In the genomic region with DNA sequence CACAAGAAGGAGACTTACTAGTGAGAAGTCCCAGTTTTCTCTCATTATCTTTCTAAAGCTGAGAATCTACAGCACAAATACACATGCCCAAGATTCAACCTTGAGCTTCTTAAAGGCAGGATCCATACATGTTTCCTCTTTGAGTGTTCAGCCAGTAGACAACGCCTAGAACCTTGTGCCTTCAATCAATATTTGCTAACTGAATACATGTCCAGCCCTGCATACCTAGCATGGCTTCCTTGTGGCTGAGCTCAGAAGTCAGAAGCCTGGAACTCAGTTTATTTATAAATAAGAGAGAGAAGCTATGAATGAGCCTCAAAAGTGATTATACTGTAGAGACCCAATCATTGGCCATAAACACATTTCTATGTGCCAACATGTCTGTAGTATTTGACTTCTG, we compare ENCODE assay signal across 27 cellular contexts. TPM values are rescaled to one million over a fixed set of nuclear protein-coding genes. Genes with fewer than 3 reads are reported as not detected.
DNase-seq lines count a peak whose midpoint lies in the region; ATAC-seq, FAIRE-seq and TF ChIP-seq lines count a peak whose summit lies in the region.
"Had no signal": no experiment of that assay in that cellular context is flagged by ENCODE, and none has a peak within 500 bp of the region (broad histone marks: within the 10 kb centered on the region; RNA-seq: fewer than 3 reads in every experiment).

No MANE protein-coding gene starts in this region.

- no peak overlapping the region for H2BK20ac ChIP-seq in IMR-90 (ENCODE audit: low read depth, low read length)

- H3K27ac ChIP-seq in IMR-90 (ENCODE audit: insufficient read depth, low read length) (no peak overlapping the region), mesendoderm (ENCODE audit: low read depth, low read length) (no peak overlapping the region), prostate gland (peak overlapping the region; percentile 21 to 45), esophagus squamous epithelium (no peak overlapping the region)
- H3K27ac ChIP-seq: A549; BLaER1 treated with 17β-estradiol and CSF1 and Interleukin-3, amounts not matched to agents 10 nM and 100 nM; GM23248 had no signal

- no peak for TF ChIP-seq CTCF in IMR-90 (conservative IDR thresholded peaks at IDR 0.05; ENCODE audit: low read depth, low read length)
- no peak for TF ChIP-seq CTCF in bronchial epithelial cell (IDR thresholded peaks at IDR 0.05; ENCODE audit: insufficient read depth, low read length, severe bottlenecking)
- TF ChIP-seq CTCF in prostate gland (IDR thresholded peaks at IDR 0.05), result no peak
- TF ChIP-seq CTCF in esophagus squamous epithelium (IDR thresholded peaks at IDR 0.05), result no peak

- H3K56ac ChIP-seq in IMR-90 (ENCODE audit: extremely low read depth, insufficient read depth, low read length) (no peak overlapping the region), mesendoderm (ENCODE audit: low read length) (no peak overlapping the region)

- no peak overlapping the region for H2AK9ac ChIP-seq in IMR-90 (replicated peaks; ENCODE audit: low read depth, low read length, poor library complexity)

- H3K9me3 ChIP-seq in IMR-90 (ENCODE audit: control insufficient read depth, insufficient read depth, low read length), result no peaks in the 10 kb centered on the region
- H3K9me3 ChIP-seq in prostate gland, result no peaks in the 10 kb centered on the region
- no peaks in the 10 kb centered on the region for H3K9me3 ChIP-seq in esophagus squamous epithelium
- H3K9me3 ChIP-seq: A549; BE2C; BLaER1 treated with 17β-estradiol and CSF1 and Interleukin-3, amounts not matched to agents 10 nM and 100 nM had no signal

- no peak overlapping the region for H4K91ac ChIP-seq in IMR-90 (ENCODE audit: insufficient read depth, low read depth, low read length)

- no peaks in the 10 kb centered on the region for H3K9me1 ChIP-seq in IMR-90 (ENCODE audit: insufficient read depth, low read length)

- no TSS peak for BruUV-seq in IMR-90 (replicated peaks; lab: Mats Ljungman, UMichigan)

- H3K4me2 ChIP-seq in IMR-90 (ENCODE audit: low read depth, low read length) (no peak overlapping the region), mesendoderm (ENCODE audit: low read length) (no peak overlapping the region)
- H3K4me2 ChIP-seq: A549 had no signal

- H4K8ac ChIP-seq in IMR-90 (ENCODE audit: low read depth in 2 of 2, low read length in 2 of 2), result no peak overlapping the region
- no peak overlapping the region for H4K8ac ChIP-seq in mesendoderm (ENCODE audit: low read depth, low read length)

- H2BK15ac ChIP-seq in IMR-90 (ENCODE audit: low read depth, low read length) (no peak overlapping the region), mesendoderm (replicated peaks; ENCODE audit: low read depth) (no peak overlapping the region)

- H3K4ac ChIP-seq in IMR-90 (ENCODE audit: low read depth, low read length), result no peak overlapping the region
- peak overlapping the region; percentile 10 for H3K4ac ChIP-seq in mesendoderm (ENCODE audit: low read depth, low read length)

- no peak overlapping the region for H3K18ac ChIP-seq in IMR-90 (ENCODE audit: low read depth, low read length)
- H3K18ac ChIP-seq in mesendoderm (ENCODE audit: low read length), result no peak overlapping the region

- H3K79me1 ChIP-seq in IMR-90 (ENCODE audit: low read depth in 1 of 2, low read length in 2 of 2) (no peaks in the 10 kb centered on the region), mesendoderm (ENCODE audit: low read length) (no peaks in the 10 kb centered on the region)

- H4K20me1 ChIP-seq in IMR-90 (ENCODE audit: insufficient read depth, low read length), result no peaks in the 10 kb centered on the region

- H3K23ac ChIP-seq in IMR-90 (ENCODE audit: low read depth, low read length) (no peak overlapping the region), mesendoderm (ENCODE audit: low read length) (no peak overlapping the region)

- no peaks in the 10 kb centered on the region for H3K4me1 ChIP-seq in IMR-90 (ENCODE audit: control insufficient read depth, insufficient read depth, low read length)
- H3K4me1 ChIP-seq in mesendoderm (ENCODE audit: control insufficient read depth, low read depth, low read length), result no peaks in the 10 kb centered on the region
- no peaks in the 10 kb centered on the region for H3K4me1 ChIP-seq in prostate gland (replicated peaks)
- no peaks in the 10 kb centered on the region for H3K4me1 ChIP-seq in esophagus squamous epithelium
- H3K4me1 ChIP-seq: A549 had no signal

- no peak overlapping the region for H2AK5ac ChIP-seq in IMR-90 (ENCODE audit: low read depth, low read length)
- H2AK5ac ChIP-seq in mesendoderm (ENCODE audit: low read length), result no peak overlapping the region

- no peak overlapping the region for H3K4me3 ChIP-seq in IMR-90 (ENCODE audit: insufficient read depth, low read depth, low read length)
- H3K4me3 ChIP-seq in bronchial epithelial cell (ENCODE audit: low read depth, low read length), result no peak overlapping the region
- no peak overlapping the region for H3K4me3 ChIP-seq in mesendoderm (ENCODE audit: low read length)
- no peak overlapping the region for H3K4me3 ChIP-seq in prostate gland
- no peak overlapping the region for H3K4me3 ChIP-seq in esophagus squamous epithelium
- H3K4me3 ChIP-seq: A549; BLaER1 treated with 17β-estradiol and CSF1 and Interleukin-3, amounts not matched to agents 10 nM and 100 nM; GM23248 had no signal

- TF ChIP-seq POLR2A in IMR-90 (IDR thresholded peaks at IDR 0.05; ENCODE audit: low read depth, low read length), result no peak
- no peak for TF ChIP-seq POLR2A in prostate gland (IDR thresholded peaks at IDR 0.05)
- TF ChIP-seq POLR2A in esophagus squamous epithelium (IDR thresholded peaks at IDR 0.05), result no peak

- H3K27me3 ChIP-seq in IMR-90 (ENCODE audit: control insufficient read depth, insufficient read depth, low read length) (peaks cover 6% of the 10 kb centered on the region), bronchial epithelial cell (ENCODE audit: control insufficient read depth, insufficient read depth, low read length) (no peaks in the 10 kb centered on the region), mesendoderm (ENCODE audit: insufficient read depth, low read length, poor library complexity) (no peaks in the 10 kb centered on the region), prostate gland (replicated peaks; ENCODE audit: insufficient read depth) (no peaks in the 10 kb centered on the region), esophagus squamous epithelium (no peaks in the 10 kb centered on the region)
- H3K27me3 ChIP-seq: BE2C; BLaER1 treated with 17β-estradiol and CSF1 and Interleukin-3, amounts not matched to agents 10 nM and 100 nM had no signal

- H3K9ac ChIP-seq in IMR-90 (ENCODE audit: low read depth, low read length) (no peak overlapping the region), mesendoderm (ENCODE audit: low read length) (no peak overlapping the region)
- H3K9ac ChIP-seq: BLaER1 treated with 17β-estradiol and CSF1 and Interleukin-3, amounts not matched to agents 10 nM and 100 nM; GM23248 had no signal

- H3K36me3 ChIP-seq in IMR-90 (ENCODE audit: control insufficient read depth, insufficient read depth, low read length) (no peaks in the 10 kb centered on the region), bronchial epithelial cell (ENCODE audit: control insufficient read depth, insufficient read depth, low read length) (no peaks in the 10 kb centered on the region), mesendoderm (ENCODE audit: control insufficient read depth, insufficient read depth, low read length) (no peaks in the 10 kb centered on the region), prostate gland (peaks cover 4 to 11% of the 10 kb centered on the region in 2 donors), esophagus squamous epithelium (peaks cover 0 to 72% (median 0%) of the 10 kb centered on the region in 3 donors)
- H3K36me3 ChIP-seq: BE2C had no signal

- DNase-seq in IMR-90, result no peak
- peak; percentile 43 for DNase-seq in bronchial epithelial cell (ENCODE audit: low read depth)
- DNase-seq in mesendoderm, result no peak
- no peak for DNase-seq in prostate gland (ENCODE audit: low spot score)
- DNase-seq in NOMO-1 treated with DMSO at 0.1 percent for 48 hours (lab: John Stamatoyannopoulos, UW; ENCODE audit: unreplicated experiment), result no peak
- no peak for DNase-seq in esophagus squamous epithelium (lab: John Stamatoyannopoulos, UW)
- DNase-seq in NCI-H1105 (lab: John Stamatoyannopoulos, UW), result no peak
- DNase-seq: 8988T; ACHN; AML-193; BE2C; CD4-positive, alpha-beta T cell; CD8-positive, alpha-beta memory T cell; DMS 273 treated with DMSO at 0.1 percent for 48 hours; DMS79; EL; GF-D8; GM23248; H7 had no signal

- dilution Hi-C loops in IMR-90 (cut with HindIII; ENCODE audit: low sequenced_read_pairs, unreplicated experiment), result no loop called here

- H4K5ac ChIP-seq in IMR-90 (ENCODE audit: low read depth, low read length), result no peak overlapping the region
- no peak overlapping the region for H4K5ac ChIP-seq in mesendoderm (ENCODE audit: low read length)

- intact Hi-C loops in IMR-90 (cut with micrococcal nuclease), result no loop called here
- intact Hi-C loops in prostate gland (cut with DNase I), result no loop called here
- intact Hi-C loops in esophagus squamous epithelium (cut with DNase I), result no loop called here

- no peak overlapping the region for H2BK120ac ChIP-seq in IMR-90 (ENCODE audit: low read depth, low read length)
- H2BK120ac ChIP-seq in mesendoderm (ENCODE audit: low read depth, low read length), result no peak overlapping the region

- no CpG with 5 or more reads among the region's 1 CpG for WGBS in IMR-90 (ENCODE audit: extremely low coverage in 2 of 2, insufficient read length in 1 of 2), 2 experiments
- WGBS in mesendoderm (ENCODE audit: extremely low coverage, insufficient coverage, low lambda C conversion rate), result no CpG with 5 or more reads among the region's 1 CpG
- WGBS in prostate gland, result 67% methylated on average over 1 of the region's 1 CpG
- 80 to 100% methylated on average over 1 of the region's 1 CpG for WGBS in esophagus squamous epithelium, 2 donors

- no peaks in the 10 kb centered on the region for H3K79me2 ChIP-seq in mesendoderm (ENCODE audit: control insufficient read depth, insufficient read depth, low read length)

- POLR2A ChIA-PET in IMR-90 (lab: Charles Lee; ENCODE audit: unreplicated experiment), result no interaction called here

- FAIRE-seq in bronchial epithelial cell (lab: Jason Lieb, UNC), result no peak
- FAIRE-seq: A549, D721Med, GM12891, GM18507, H1 had no signal

- no peak overlapping the region for H3K14ac ChIP-seq in IMR-90 (replicated peaks; ENCODE audit: low read depth, low read length)

- no peak for TF ChIP-seq RAD21 in IMR-90 (IDR thresholded peaks at IDR 0.05; ENCODE audit: low read length)

- CTCF ChIA-PET in IMR-90 (lab: Yijun Ruan, JAX), result interaction anchor here (0.8 kb wide), 1 partner anchor 17 kb away, joined by 3 read pairs; no protein-coding TSS in a partner anchor

- H2AFZ ChIP-seq in IMR-90 (replicated peaks; ENCODE audit: low read length, poor library complexity), result no peak overlapping the region
- H2AFZ ChIP-seq: GM23248 had no signal

- H2BK5ac ChIP-seq in IMR-90 (ENCODE audit: low read depth, low read length, poor library complexity, severe bottlenecking), result no peak overlapping the region
- no peak overlapping the region for H2BK5ac ChIP-seq in mesendoderm (ENCODE audit: low read length)

- ATAC-seq in IMR-90 (ENCODE audit: low read depth), result peak; percentile 49; the same call in 1 of the 2 replicates
- no peak for ATAC-seq in GM18867 (IDR thresholded peaks at IDR 0.05; ENCODE audit: unreplicated experiment)
- ATAC-seq: A549, HCT116 had no signal

- in situ Hi-C loops in IMR-90 (cut with MboI; ENCODE audit: low sequenced_read_pairs), result loop anchor here (5.0 kb wide), 1 partner anchor 42 kb away; no protein-coding TSS in a partner anchor

RNA-seq across cellular contexts. Expression of gene ACP3, which starts 43.5 kb away (rescaled TPM):
- total RNA-seq in IMR-90 (2012; rRNA removed) (0.28 and 0.54 TPM in 2 replicates), bronchial epithelial cell (1.6 and 7.0 TPM in 2 replicates), prostate gland (over 10,000 TPM in 1 of 2 donors, 1,000 to 10,000 TPM in 1; 1,778 to 14,359 TPM), esophagus squamous epithelium (10 to 100 TPM; 22.1 to 83.6 (median 40.5) TPM)
- 0.36 and 0.53 TPM in 2 replicates for polyA plus RNA-seq in IMR-90 (2012; rRNA removed)
- 0.13 and 0.25 TPM in 2 replicates for polyA plus RNA-seq in IMR-90 (2012; cell fraction: cytosol; rRNA removed)
- 0.07 and 0.25 TPM in 2 replicates for polyA plus RNA-seq in IMR-90 (2012; cell fraction: nucleus; rRNA removed; ENCODE audit: low replicate concordance)
- polyA plus RNA-seq in mesendoderm (2013, experiment 1 of 2), result 0.67 TPM
- polyA plus RNA-seq in mesendoderm (2013, experiment 2 of 2), result 0.59 TPM
- total RNA-seq: CD4-positive, alpha-beta T cell; CD8-positive, alpha-beta memory T cell had no signal
- polyA plus RNA-seq: CD8-positive, alpha-beta memory T cell had no signal

RNA-seq across cellular contexts. Expression of gene DNAJC13, which starts 56.6 kb away (rescaled TPM):
- 48.6 and 67.8 TPM in 2 replicates for total RNA-seq in IMR-90 (2012; rRNA removed)
- polyA plus RNA-seq in IMR-90 (2012; rRNA removed), result 13.7 and 16.4 TPM in 2 replicates
- 2.6 and 3.2 TPM in 2 replicates for polyA plus RNA-seq in IMR-90 (2012; cell fraction: cytosol; rRNA removed)
- polyA plus RNA-seq in IMR-90 (2012; cell fraction: nucleus; rRNA removed; ENCODE audit: low replicate concordance), result 3.4 and 28.1 TPM in 2 replicates
- total RNA-seq in bronchial epithelial cell, result 34.2 and 37.8 TPM in 2 replicates
- 11.2 TPM for polyA plus RNA-seq in mesendoderm (2013, experiment 1 of 2)
- polyA plus RNA-seq in mesendoderm (2013, experiment 2 of 2), result 10.7 TPM
- total RNA-seq in prostate gland, result 10 to 100 TPM; 25.0 to 46.2 TPM
- 10 to 100 TPM; 23.0 to 36.4 (median 25.9) TPM for total RNA-seq in esophagus squamous epithelium

Comparison
In these comparisons a context has a peak if more than half of its experiments do, and no peak if none do; other contexts are left out.
1. H3K27ac ChIP-seq: peak in prostate gland (2 of 2); none in IMR-90 (single experiment), mesendoderm (single experiment) and esophagus squamous epithelium (0 of 4).
2. RNA of gene ACP3, which starts 43.5 kb away (total RNA-seq): 1,778 to 14,359 TPM in prostate gland; 22.1 to 83.6 TPM in esophagus squamous epithelium, 1.6 to 7.0 TPM in bronchial epithelial cell and 0.28 to 0.54 TPM in IMR-90; every median in the first group is over 10 times any median in the second.